ENCODE assay signal across 18 cellular contexts in genomic region chr11:105975128-105975527, GRCh38.
"Had no signal": no experiment of that assay in that cellular context is flagged by ENCODE, and none has a peak within 500 bp of the region (broad histone marks: within the 10 kb centered on the region; RNA-seq: fewer than 3 reads in every experiment).

No MANE protein-coding gene starts in this region.

- FAIRE-seq: kidney had no signal

- ATAC-seq: activated CD4-positive, CD25-positive, alpha-beta regulatory T cell treated with anti-CD3 and anti-CD28 coated beads, Interleukin-2, amount 50 U/mL, for 24 hours; left lung; mucosa of descending colon; naive thymus-derived CD4-positive, alpha-beta T cell; sciatic nerve; stimulated activated effector memory CD8-positive, alpha-beta T cell treated with anti-CD3 and anti-CD28 coated beads, Interleukin-12 subunit alpha, Interleukin-12 subunit beta, amount 100 ng/mL, for 72 hours had no signal

- H3K27me3 ChIP-seq: colonic mucosa, left lung, ovary had no signal

- H3K27ac Mint-ChIP-seq: activated naive CD8-positive, alpha-beta T cell treated with anti-CD3 and anti-CD28 coated beads, Interleukin-2, amount 10 ng/mL, durations not matched to agents 7 days and 5 days; naive thymus-derived CD4-positive, alpha-beta T cell; stimulated activated effector memory CD8-positive, alpha-beta T cell treated with anti-CD3 and anti-CD28 coated beads, Interleukin-12 subunit alpha, Interleukin-12 subunit beta, amount 100 ng/mL, for 72 hours had no signal

- H3K4me3 Mint-ChIP-seq: activated naive CD8-positive, alpha-beta T cell treated with anti-CD3 and anti-CD28 coated beads, Interleukin-2, amount 10 ng/mL, durations not matched to agents 7 days and 5 days; naive thymus-derived CD4-positive, alpha-beta T cell; stimulated activated effector memory CD8-positive, alpha-beta T cell treated with anti-CD3 and anti-CD28 coated beads, Interleukin-12 subunit alpha, Interleukin-12 subunit beta, amount 100 ng/mL, for 72 hours had no signal

- H3K36me3 Mint-ChIP-seq: activated naive CD8-positive, alpha-beta T cell treated with anti-CD3 and anti-CD28 coated beads, Interleukin-2, amount 10 ng/mL, durations not matched to agents 7 days and 5 days; naive thymus-derived CD4-positive, alpha-beta T cell; stimulated activated effector memory CD8-positive, alpha-beta T cell treated with anti-CD3 and anti-CD28 coated beads, Interleukin-12 subunit alpha, Interleukin-12 subunit beta, amount 100 ng/mL, for 72 hours had no signal

- DNase-seq: activated CD4-positive, alpha-beta T cell treated with anti-CD3 and anti-CD28 coated beads, Interleukin-2, amount 50 U/mL, for 1 hour; activated CD8-positive, alpha-beta memory T cell treated with anti-CD3 and anti-CD28 coated beads for 24 hours; activated naive CD8-positive, alpha-beta T cell treated with anti-CD3 and anti-CD28 coated beads, Interleukin-2, amount 10 ng/mL, durations not matched to agents 7 days and 5 days; aorta; colonic mucosa; effector CD4-positive, alpha-beta T cell; hippocampal formation; kidney; left lung; mucosa of descending colon; naive thymus-derived CD4-positive, alpha-beta T cell; ovary; stimulated activated CD4-positive, alpha-beta T cell treated with anti-CD3 and anti-CD28 coated beads, Interleukin-1b, Interleukin-23, amount 100 ng/mL, for 48 hours; T-helper 1 cell; T1000 had no signal

- H3K4me1 ChIP-seq: colonic mucosa, left lung had no signal

- H3K9me3 Mint-ChIP-seq: activated naive CD8-positive, alpha-beta T cell treated with anti-CD3 and anti-CD28 coated beads, Interleukin-2, amount 10 ng/mL, durations not matched to agents 7 days and 5 days; naive thymus-derived CD4-positive, alpha-beta T cell; stimulated activated effector memory CD8-positive, alpha-beta T cell treated with anti-CD3 and anti-CD28 coated beads, Interleukin-12 subunit alpha, Interleukin-12 subunit beta, amount 100 ng/mL, for 72 hours had no signal

- H3K9me3 ChIP-seq: colonic mucosa, left lung, mucosa of descending colon, ovary had no signal

- H3K4me3 ChIP-seq: colonic mucosa, left lung, mucosa of descending colon, ovary had no signal

- H3K27me3 Mint-ChIP-seq: naive thymus-derived CD4-positive, alpha-beta T cell had no signal

- H3K36me3 ChIP-seq: colonic mucosa, left lung, ovary had no signal

- H3K4me1 Mint-ChIP-seq: activated naive CD8-positive, alpha-beta T cell treated with anti-CD3 and anti-CD28 coated beads, Interleukin-2, amount 10 ng/mL, durations not matched to agents 7 days and 5 days; naive thymus-derived CD4-positive, alpha-beta T cell; stimulated activated effector memory CD8-positive, alpha-beta T cell treated with anti-CD3 and anti-CD28 coated beads, Interleukin-12 subunit alpha, Interleukin-12 subunit beta, amount 100 ng/mL, for 72 hours had no signal

- H3K27ac ChIP-seq: colonic mucosa, left lung, ovary had no signal
